Comparison of ENCODE assay signal across 1 cellular context in the genomic region with DNA sequence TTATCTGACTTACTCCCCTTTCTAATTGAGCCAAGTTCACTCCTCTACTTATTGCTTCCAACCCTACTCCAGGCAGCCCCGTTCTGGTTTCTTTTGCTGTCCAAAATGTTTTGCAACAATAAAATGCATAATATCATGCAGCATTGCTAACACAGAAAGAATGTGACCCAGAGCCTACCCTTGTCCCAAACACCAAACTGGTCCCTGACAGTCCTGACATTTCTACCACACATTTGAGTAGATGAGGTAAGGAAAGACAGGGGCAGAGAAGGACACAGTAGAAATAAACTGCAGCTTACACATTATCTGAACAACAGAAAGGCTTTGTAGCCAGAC.
TF ChIP-seq lines count a peak whose summit lies in the region.

No MANE protein-coding gene starts in this region.

TF ChIP-seq in HepG2, 621 proteins besides CTCF, POLR2A, EP300 and RAD21:
- TF ChIP-seq, protein P1, sequence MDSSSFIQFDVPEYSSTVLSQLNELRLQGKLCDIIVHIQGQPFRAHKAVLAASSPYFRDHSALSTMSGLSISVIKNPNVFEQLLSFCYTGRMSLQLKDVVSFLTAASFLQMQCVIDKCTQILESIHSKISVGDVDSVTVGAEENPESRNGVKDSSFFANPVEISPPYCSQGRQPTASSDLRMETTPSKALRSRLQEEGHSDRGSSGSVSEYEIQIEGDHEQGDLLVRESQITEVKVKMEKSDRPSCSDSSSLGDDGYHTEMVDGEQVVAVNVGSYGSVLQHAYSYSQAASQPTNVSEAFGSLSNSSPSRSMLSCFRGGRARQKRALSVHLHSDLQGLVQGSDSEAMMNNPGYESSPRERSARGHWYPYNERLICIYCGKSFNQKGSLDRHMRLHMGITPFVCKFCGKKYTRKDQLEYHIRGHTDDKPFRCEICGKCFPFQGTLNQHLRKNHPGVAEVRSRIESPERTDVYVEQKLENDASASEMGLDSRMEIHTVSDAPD (CRISPR knock-in tag; IDR thresholded peaks at IDR 0.05): 0 out of 2 replicates have a peak, but pooled peaks have one; percentile 22
- TF ChIP-seq, protein P2, sequence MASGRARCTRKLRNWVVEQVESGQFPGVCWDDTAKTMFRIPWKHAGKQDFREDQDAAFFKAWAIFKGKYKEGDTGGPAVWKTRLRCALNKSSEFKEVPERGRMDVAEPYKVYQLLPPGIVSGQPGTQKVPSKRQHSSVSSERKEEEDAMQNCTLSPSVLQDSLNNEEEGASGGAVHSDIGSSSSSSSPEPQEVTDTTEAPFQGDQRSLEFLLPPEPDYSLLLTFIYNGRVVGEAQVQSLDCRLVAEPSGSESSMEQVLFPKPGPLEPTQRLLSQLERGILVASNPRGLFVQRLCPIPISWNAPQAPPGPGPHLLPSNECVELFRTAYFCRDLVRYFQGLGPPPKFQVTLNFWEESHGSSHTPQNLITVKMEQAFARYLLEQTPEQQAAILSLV (CRISPR knock-in tag; IDR thresholded peaks at IDR 0.05; ENCODE audit: borderline replicate concordance): no peak
